Comparison of ENCODE assay signal across 11 cellular contexts in the genomic region with DNA sequence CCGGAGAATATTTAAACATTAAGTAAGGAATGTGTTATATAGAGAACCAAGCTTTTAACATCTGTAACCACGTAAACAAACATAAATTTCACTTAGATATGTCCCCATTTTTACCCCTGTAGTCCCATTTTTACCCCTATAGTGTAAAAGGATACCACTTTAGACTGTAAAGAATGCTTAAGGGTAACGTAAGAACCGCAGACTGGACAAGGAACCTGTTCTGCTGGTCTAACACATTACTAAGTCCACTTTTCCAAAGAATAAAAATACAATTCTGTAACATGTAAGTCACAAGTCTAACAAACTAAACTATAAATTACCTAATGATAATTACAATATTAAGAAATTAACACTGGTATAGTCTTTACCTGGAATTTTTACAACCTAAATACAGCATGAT. TPM values are rescaled to one million over a fixed set of nuclear protein-coding genes. Genes with fewer than 3 reads are reported as not detected.
DNase-seq lines count a peak whose midpoint lies in the region; ATAC-seq and TF ChIP-seq lines count a peak whose summit lies in the region.
"Had no signal": no experiment of that assay in that cellular context is flagged by ENCODE, and none has a peak within 500 bp of the region (broad histone marks: within the 10 kb centered on the region; RNA-seq: fewer than 3 reads in every experiment).

No MANE protein-coding gene starts in this region.

- DNase-seq in CD8-positive, alpha-beta memory T cell, result no peak
- DNase-seq in central memory CD8-positive, alpha-beta T cell (ENCODE audit: low spot score in 2 of 2), result no peak
- DNase-seq in SIG-M5 (lab: John Stamatoyannopoulos, UW) (no peak), tibial artery (no peak), GM19238 (ENCODE audit: insufficient read length, low spot score) (no peak)
- no peak for DNase-seq in effector CD4-positive, alpha-beta T cell
- DNase-seq: mesendoderm, NCI-H524 treated with DMSO at 0.1 percent for 48 hours had no signal

- no peak overlapping the region for H3K27ac ChIP-seq in CD8-positive, alpha-beta memory T cell (ENCODE audit: low read depth, low read length)
- H3K27ac ChIP-seq in neural cell (ENCODE audit: low read length) (no peak overlapping the region), tibial artery (peak overlapping the region in 1 of 2 donors; percentile 14)

- peak overlapping the region; percentile 75 for H3K4me2 ChIP-seq in Loucy (ENCODE audit: low read depth, low read length, poor library complexity, severe bottlenecking)
- H3K4me2 ChIP-seq in neural cell (ENCODE audit: low read length), result peak overlapping the region; percentile 96

- H3K9me3 ChIP-seq in CD8-positive, alpha-beta memory T cell (ENCODE audit: low read length), result no peaks in the 10 kb centered on the region
- H3K9me3 ChIP-seq in Loucy (ENCODE audit: insufficient read depth, low read depth, low read length) (no peaks in the 10 kb centered on the region), neural cell (ENCODE audit: low read length) (no peaks in the 10 kb centered on the region), tibial artery (no peaks in the 10 kb centered on the region)

- peak overlapping the region; percentile 89 for H3K4me3 ChIP-seq in CD8-positive, alpha-beta memory T cell (ENCODE audit: low read length)
- H3K4me3 ChIP-seq in Loucy (ENCODE audit: low read length, poor library complexity, severe bottlenecking) (peak overlapping the region; percentile 84), neural cell (ENCODE audit: low read length) (peak overlapping the region; percentile 99), tibial artery (peak overlapping the region in 1 of 2 donors; percentile 18)

- peaks cover 59 to 83% (median 73%) of the 10 kb centered on the region in 3 donors for H3K4me1 Mint-ChIP-seq in CD8-positive, alpha-beta memory T cell
- H3K4me1 Mint-ChIP-seq in central memory CD8-positive, alpha-beta T cell, result peaks cover 47% of the 10 kb centered on the region

- H3K9ac ChIP-seq in Loucy (ENCODE audit: low read depth, low read length, poor library complexity, severe bottlenecking) (peak overlapping the region; percentile 91), neural cell (ENCODE audit: low read length) (no peak overlapping the region)

- H3K27me3 Mint-ChIP-seq in CD8-positive, alpha-beta memory T cell, result peaks cover 0 to 3% of the 10 kb centered on the region in 2 donors
- no peaks in the 10 kb centered on the region for H3K27me3 Mint-ChIP-seq in central memory CD8-positive, alpha-beta T cell

- H3F3A ChIP-seq in Loucy (ENCODE audit: low read depth) (peaks cover 34% of the 10 kb centered on the region), neural cell (ENCODE audit: insufficient read depth, low read length, poor library complexity, severe bottlenecking) (no peaks in the 10 kb centered on the region)

- peaks cover under 1% of the 10 kb centered on the region for H3K36me3 ChIP-seq in CD8-positive, alpha-beta memory T cell (ENCODE audit: insufficient read depth, low read length)
- H3K36me3 ChIP-seq in Loucy (ENCODE audit: insufficient read depth, low read length) (no peaks in the 10 kb centered on the region), neural cell (ENCODE audit: insufficient read depth, low read length) (no peaks in the 10 kb centered on the region), tibial artery (no peaks in the 10 kb centered on the region)

- H4K20me1 ChIP-seq in Loucy (ENCODE audit: insufficient read depth, low read length, poor library complexity, severe bottlenecking) (no peaks in the 10 kb centered on the region), neural cell (ENCODE audit: insufficient read depth) (no peaks in the 10 kb centered on the region)

- peak overlapping the region; percentile 87 to 100 (median 97) for H3K4me3 Mint-ChIP-seq in CD8-positive, alpha-beta memory T cell
- H3K4me3 Mint-ChIP-seq in central memory CD8-positive, alpha-beta T cell, result peak overlapping the region; percentile 96

- intact Hi-C loops in tibial artery (cut with DNase I; ENCODE audit: low total_unique reads), result no loop called here

- no peak for TF ChIP-seq CTCF in Loucy (conservative IDR thresholded peaks at IDR 0.05; ENCODE audit: low read length)
- TF ChIP-seq CTCF in neural cell (IDR thresholded peaks at IDR 0.05; ENCODE audit: poor library complexity, severe bottlenecking), result no peak
- TF ChIP-seq CTCF in tibial artery (IDR thresholded peaks at IDR 0.05), result no peak

- no peaks in the 10 kb centered on the region for H3K27me3 ChIP-seq in CD8-positive, alpha-beta memory T cell (ENCODE audit: insufficient read depth, low read length, poor library complexity, severe bottlenecking)
- H3K27me3 ChIP-seq in Loucy (ENCODE audit: insufficient read depth, low read length, poor library complexity, severe bottlenecking) (no peaks in the 10 kb centered on the region), neural cell (ENCODE audit: insufficient read depth, low read depth, low read length) (no peaks in the 10 kb centered on the region), tibial artery (no peaks in the 10 kb centered on the region)

- POLR2A ChIA-PET in CD8-positive, alpha-beta memory T cell (lab: Charles Lee), result no interaction called here

- TF ChIP-seq RAD21 in neural cell (conservative IDR thresholded peaks at IDR 0.05), result no peak

- H3K79me2 ChIP-seq in Loucy (ENCODE audit: insufficient read depth, low read length) (peaks cover 84% of the 10 kb centered on the region), neural cell (replicated peaks; ENCODE audit: insufficient read depth, low read length) (peaks cover 9% of the 10 kb centered on the region)

- no peak overlapping the region for H2AFZ ChIP-seq in Loucy (ENCODE audit: low read length)
- H2AFZ ChIP-seq in neural cell (ENCODE audit: low read depth, low read length), result no peak overlapping the region

- CTCF ChIA-PET in CD8-positive, alpha-beta memory T cell (lab: Charles Lee), result interaction anchor here (1.3 to 1.9 kb wide), 2 partner anchors 8 to 33 kb away, joined by 3 to 10 read pairs; a partner anchor contains a TSS

- no peak for TF ChIP-seq EP300 in neural cell (conservative IDR thresholded peaks at IDR 0.05; ENCODE audit: poor library complexity, severe bottlenecking)

- no peaks in the 10 kb centered on the region for H3K9me3 Mint-ChIP-seq in CD8-positive, alpha-beta memory T cell
- no peaks in the 10 kb centered on the region for H3K9me3 Mint-ChIP-seq in central memory CD8-positive, alpha-beta T cell

- peak overlapping the region in 7 of 8 donors; percentile 90 to 99 (median 95) for H3K27ac Mint-ChIP-seq in CD8-positive, alpha-beta memory T cell
- peak overlapping the region; percentile 96 for H3K27ac Mint-ChIP-seq in central memory CD8-positive, alpha-beta T cell (ENCODE audit: low read depth)

- no peaks in the 10 kb centered on the region for H3K9me2 ChIP-seq in Loucy (replicated peaks; ENCODE audit: low read depth, low read length)
- H3K9me2 ChIP-seq in neural cell (ENCODE audit: insufficient read depth, low read length), result no peaks in the 10 kb centered on the region

- no peak for ATAC-seq in central memory CD8-positive, alpha-beta T cell (replicated peaks; ENCODE audit: extremely low read depth, poor library complexity, severe bottlenecking)

- H3K4me1 ChIP-seq in CD8-positive, alpha-beta memory T cell (ENCODE audit: insufficient read depth, low read length), result peaks cover 74% of the 10 kb centered on the region
- H3K4me1 ChIP-seq in Loucy (ENCODE audit: insufficient read depth, low read length, poor library complexity, severe bottlenecking) (peaks cover 65% of the 10 kb centered on the region), tibial artery (peaks cover 0 to 43% (median 10%) of the 10 kb centered on the region in 4 donors)

- H3K36me3 Mint-ChIP-seq in CD8-positive, alpha-beta memory T cell, result peaks cover 0 to 15% (median 0%) of the 10 kb centered on the region in 3 donors
- H3K36me3 Mint-ChIP-seq in central memory CD8-positive, alpha-beta T cell (ENCODE audit: insufficient read depth), result peaks cover 15% of the 10 kb centered on the region

TF ChIP-seq in neural cell, 6 proteins besides CTCF, POLR2A, EP300 and RAD21 (continues in another document):
- TF ChIP-seq TAF1 (IDR thresholded peaks at IDR 0.05; ENCODE audit: low read depth) (no peak), EZH2 (IDR thresholded peaks at IDR 0.05; ENCODE audit: borderline replicate concordance, insufficient read depth, low read length, poor library complexity, severe bottlenecking) (no peak), SMC3 (conservative IDR thresholded peaks at IDR 0.05; ENCODE audit: poor library complexity) (no peak)

RNA-seq across cellular contexts. Expression of a gene that starts 2.9 kb away (rescaled TPM):
- 10 to 100 TPM; 19.2 to 20.6 TPM for total RNA-seq in CD8-positive, alpha-beta memory T cell
- 7.1 TPM for polyA plus RNA-seq in CD8-positive, alpha-beta memory T cell
- 7.0 and 7.3 TPM in 2 replicates for polyA plus RNA-seq in neural cell
- polyA minus RNA-seq in neural cell, result 39.0 and 43.6 TPM in 2 replicates

RNA-seq across cellular contexts. Expression of a gene that starts 8.3 kb away (rescaled TPM):
- 100 to 1,000 TPM; 284 to 292 TPM for total RNA-seq in CD8-positive, alpha-beta memory T cell
- polyA plus RNA-seq in CD8-positive, alpha-beta memory T cell, result 294 TPM
- polyA plus RNA-seq in neural cell, result 263 and 288 TPM in 2 replicates
- polyA minus RNA-seq in neural cell, result 60.9 and 86.7 TPM in 2 replicates

RNA-seq across cellular contexts. Expression of a gene that starts 8.4 kb away (rescaled TPM):
- total RNA-seq in CD8-positive, alpha-beta memory T cell, result not detected
- not detected for polyA plus RNA-seq in CD8-positive, alpha-beta memory T cell
- not detected in 2 replicates for polyA plus RNA-seq in neural cell
- polyA minus RNA-seq in neural cell, result not detected in 2 replicates
- total RNA-seq: subcutaneous adipose tissue had no signal

RNA-seq across cellular contexts. Expression of a gene that starts 32.3 kb away (rescaled TPM):
- total RNA-seq in CD8-positive, alpha-beta memory T cell, result 10 to 100 TPM; 49.5 to 57.4 TPM
- polyA plus RNA-seq in CD8-positive, alpha-beta memory T cell, result 17.4 TPM
- 76.7 and 93.3 TPM in 2 replicates for polyA plus RNA-seq in neural cell
- 25.1 and 25.6 TPM in 2 replicates for polyA minus RNA-seq in neural cell
